10 cellular contexts compared by ENCODE assay signal in genomic region chr14:21309238-21309636, GRCh38. TPM values are rescaled to one million over a fixed set of nuclear protein-coding genes. Genes with fewer than 3 reads are reported as not detected.
A peak's percentile ranks its signal among the peaks of the same experiment; 100 is the strongest.
DNase-seq lines count a peak whose midpoint lies in the region; ATAC-seq and TF ChIP-seq lines count a peak whose summit lies in the region.
"Had no signal": no experiment of that assay in that cellular context is flagged by ENCODE, and none has a peak within 500 bp of the region (broad histone marks: within the 10 kb centered on the region; RNA-seq: fewer than 3 reads in every experiment).

No MANE protein-coding gene starts in this region.

- H3K36me3 Mint-ChIP-seq in activated naive CD8-positive, alpha-beta T cell treated with anti-CD3 and anti-CD28 coated beads, Interleukin-2, amount 50 U/mL, for 24 hours (ENCODE audit: low read depth) = no peaks in the 10 kb centered on the region

- DNase-seq in activated CD8-positive, alpha-beta memory T cell treated with anti-CD3 and anti-CD28 coated beads, Interleukin-2, amount 50 U/mL, for 48 hours = peak; percentile 53
- no peak for DNase-seq in activated CD8-positive, alpha-beta memory T cell treated with anti-CD3 and anti-CD28 coated beads, Interleukin-2, amount 50 U/mL, for 4 hours
- peak; percentile 7 for DNase-seq in activated naive CD8-positive, alpha-beta T cell treated with anti-CD3 and anti-CD28 coated beads, Interleukin-2, amount 50 U/mL, for 24 hours
- DNase-seq in left lung (no peak), testis (no peak), substantia nigra (lab: John Stamatoyannopoulos, UW) (no peak), DMS 273 treated with DMSO at 0.1 percent for 48 hours (lab: John Stamatoyannopoulos, UW) (no peak)

- no peaks in the 10 kb centered on the region for H3K27me3 Mint-ChIP-seq in activated naive CD8-positive, alpha-beta T cell treated with anti-CD3 and anti-CD28 coated beads, Interleukin-2, amount 50 U/mL, for 24 hours

- H3K4me1 ChIP-seq in left lung = peaks cover 0 to 13% of the 10 kb centered on the region in 2 donors
- no peaks in the 10 kb centered on the region for H3K4me1 ChIP-seq in testis

- H3K27ac ChIP-seq in left lung (peak overlapping the region; percentile 51 to 74), testis (no peak overlapping the region), substantia nigra (ENCODE audit: low read depth, low read length, poor library complexity, severe bottlenecking) (no peak overlapping the region)

- H3K4me3 ChIP-seq in left lung = peak overlapping the region; percentile 10 to 34
- H3K4me3 ChIP-seq in testis = peak overlapping the region; percentile 42 to 48

- no peaks in the 10 kb centered on the region for H3K36me3 ChIP-seq in left lung
- H3K36me3 ChIP-seq in testis (ENCODE audit: low read depth, missing control alignments) = no peaks in the 10 kb centered on the region

- no peaks in the 10 kb centered on the region for H3K9me3 Mint-ChIP-seq in activated naive CD8-positive, alpha-beta T cell treated with anti-CD3 and anti-CD28 coated beads, Interleukin-2, amount 50 U/mL, for 24 hours

- TF ChIP-seq CTCF in left lung (IDR thresholded peaks at IDR 0.05) = no peak
- no peak for TF ChIP-seq CTCF in testis (IDR thresholded peaks at IDR 0.05)

- no peak for ATAC-seq in activated naive CD8-positive, alpha-beta T cell treated with anti-CD3 and anti-CD28 coated beads, Interleukin-2, amount 50 U/mL, for 24 hours
- peak; percentile 4 for ATAC-seq in left lung
- no peak for ATAC-seq in GM19324 (IDR thresholded peaks at IDR 0.05; ENCODE audit: low FRiP score, unreplicated experiment)

- H3K4me1 Mint-ChIP-seq in activated naive CD8-positive, alpha-beta T cell treated with anti-CD3 and anti-CD28 coated beads, Interleukin-2, amount 50 U/mL, for 24 hours = peaks cover 23% of the 10 kb centered on the region

- H3K4me3 Mint-ChIP-seq in activated naive CD8-positive, alpha-beta T cell treated with anti-CD3 and anti-CD28 coated beads, Interleukin-2, amount 50 U/mL, for 24 hours = peak overlapping the region; percentile 80

- H3K27me3 ChIP-seq in left lung (no peaks in the 10 kb centered on the region), testis (no peaks in the 10 kb centered on the region)

- peak overlapping the region; percentile 87 for H3K27ac Mint-ChIP-seq in activated naive CD8-positive, alpha-beta T cell treated with anti-CD3 and anti-CD28 coated beads, Interleukin-2, amount 50 U/mL, for 24 hours

- 51 to 57% methylated on average over 8 of the region's 8 CpGs for WGBS in testis, 2 donors

- no peaks in the 10 kb centered on the region for H3K9me3 ChIP-seq in left lung
- H3K9me3 ChIP-seq in testis = no peaks in the 10 kb centered on the region

- no peak for TF ChIP-seq POLR2A in testis (IDR thresholded peaks at IDR 0.05)

- intact Hi-C loops in left lung (cut with DNase I) = no loop called here
- intact Hi-C loops in testis (cut with DNase I; ENCODE audit: low total_unique reads) = no loop called here

RNA-seq across cellular contexts. Expression of gene RPGRIP1, which starts 29.4 kb away (rescaled TPM):
- total RNA-seq in left lung (1 to 10 TPM in 1 of 2 donors, under 1 TPM in 1; 0.41 to 1.3 TPM), testis (10 to 100 TPM; 35.7 to 38.9 TPM)
- 110 TPM for polyA plus RNA-seq in testis (ENCODE audit: insufficient read depth, low read depth, low replicate concordance)
- total RNA-seq: kidney epithelial cell, temporal lobe had no signal

RNA-seq across cellular contexts. Expression of gene HNRNPC, which starts 40.0 kb away (rescaled TPM):
- total RNA-seq in left lung (100 to 1,000 TPM; 377 to 427 TPM), testis (100 to 1,000 TPM; 317 to 399 TPM)
- polyA plus RNA-seq in testis (ENCODE audit: insufficient read depth, low read depth, low replicate concordance) = 443 TPM

Comparison
In these comparisons a context has a peak if more than half of its experiments do, and no peak if none do; other contexts are left out.
1. DNase-seq: peak in activated CD8-positive, alpha-beta memory T cell treated with anti-CD3 and anti-CD28 coated beads, Interleukin-2, amount 50 U/mL, for 48 hours (single experiment) and activated naive CD8-positive, alpha-beta T cell treated with anti-CD3 and anti-CD28 coated beads, Interleukin-2, amount 50 U/mL, for 24 hours (single experiment); none in activated CD8-positive, alpha-beta memory T cell treated with anti-CD3 and anti-CD28 coated beads, Interleukin-2, amount 50 U/mL, for 4 hours (single experiment), left lung (0 of 2), testis (single experiment), substantia nigra (0 of 49) and DMS 273 treated with DMSO at 0.1 percent for 48 hours (single experiment).
2. H3K27ac ChIP-seq: peak in left lung (2 of 2); none in testis (0 of 2) and substantia nigra (single experiment).
3. RNA of gene RPGRIP1, which starts 29.4 kb away (total RNA-seq): 35.7 to 38.9 TPM in testis; 0.41 to 1.3 TPM in left lung; every median in the first group is over 10 times any median in the second.